ENCODE assay signal across 1 cellular context in the genomic region with DNA sequence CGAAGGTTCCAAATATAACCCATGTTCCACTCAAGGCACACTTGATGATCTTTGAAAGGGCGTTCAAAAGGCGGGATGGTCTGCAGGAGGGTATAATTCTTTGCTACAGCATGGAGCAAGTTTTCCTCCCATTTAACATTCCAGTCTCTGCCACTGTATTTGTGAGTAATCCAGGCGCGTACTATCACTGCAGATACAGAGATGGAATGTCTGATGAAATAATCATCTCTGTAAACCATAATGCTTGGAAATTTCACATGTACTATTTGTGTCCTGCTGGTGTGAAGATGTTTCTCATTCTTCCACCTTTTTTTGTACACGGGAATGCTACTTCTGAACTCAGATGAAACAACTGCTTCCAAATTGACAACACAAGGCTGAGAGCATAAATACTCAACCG.
TF ChIP-seq lines count a peak whose summit lies in the region.

No MANE protein-coding gene starts in this region.

TF ChIP-seq in HCT116, 20 proteins besides CTCF, POLR2A, EP300 and RAD21:
- TF ChIP-seq SP1 (IDR thresholded peaks at IDR 0.05; ENCODE audit: low read depth) (no peak), POLR2AphosphoS5 (IDR thresholded peaks at IDR 0.05; ENCODE audit: low read depth, low read length) (no peak)
